8 cellular contexts compared by ENCODE assay signal in genomic region chr1:205631010-205631726, GRCh38. TPM values are rescaled to one million over a fixed set of nuclear protein-coding genes. Genes with fewer than 3 reads are reported as not detected.
A peak's percentile ranks its signal among the peaks of the same experiment; 100 is the strongest.
DNase-seq lines count a peak whose midpoint lies in the region; ATAC-seq and TF ChIP-seq lines count a peak whose summit lies in the region.

No MANE protein-coding gene starts in this region.

- H3K27me3 ChIP-seq in CD4-positive, CD25-positive, alpha-beta regulatory T cell (ENCODE audit: control insufficient read depth, insufficient read depth, low read length), result no peaks in the 10 kb centered on the region

- peak; percentile 74 to 76 for ATAC-seq in CD4-positive, CD25-positive, alpha-beta regulatory T cell (ENCODE audit: low read depth in 2 of 2)
- ATAC-seq in GM19452 (IDR thresholded peaks at IDR 0.05; ENCODE audit: unreplicated experiment) (peak; percentile 65), HG03571 (IDR thresholded peaks at IDR 0.05; ENCODE audit: unreplicated experiment) (peak; percentile 56)

- peak overlapping the region; percentile 90 to 99 (median 94) for H3K27ac Mint-ChIP-seq in CD4-positive, CD25-positive, alpha-beta regulatory T cell

- peak overlapping the region; percentile 91 for H3K27ac ChIP-seq in CD4-positive, CD25-positive, alpha-beta regulatory T cell (ENCODE audit: insufficient read depth, low read length, poor library complexity, severe bottlenecking)

- no peaks in the 10 kb centered on the region for H3K27me3 Mint-ChIP-seq in CD4-positive, CD25-positive, alpha-beta regulatory T cell

- peaks cover 24 to 61% (median 36%) of the 10 kb centered on the region in 4 donors for H3K4me1 Mint-ChIP-seq in CD4-positive, CD25-positive, alpha-beta regulatory T cell

- WGBS in lower leg skin, 2 donors, result 1% methylated on average over 35 to 49 of the region's 73 CpGs

- intact Hi-C loops in lower leg skin (cut with DNase I; ENCODE audit: low total_unique reads), result loop anchor here (1.0 kb wide), 1 partner anchor 37 kb away; no protein-coding TSS in a partner anchor

- H3K4me1 ChIP-seq in CD4-positive, CD25-positive, alpha-beta regulatory T cell (ENCODE audit: control insufficient read depth, insufficient read depth, low read length, poor library complexity, severe bottlenecking), result peaks cover 47% of the 10 kb centered on the region

- H3K4me3 ChIP-seq in CD4-positive, CD25-positive, alpha-beta regulatory T cell (ENCODE audit: low read depth, low read length), result peak overlapping the region; percentile 98
- peak overlapping the region; percentile 72 for H3K4me3 ChIP-seq in lower leg skin (ENCODE audit: low read depth, poor library complexity, severe bottlenecking)

- H3K36me3 ChIP-seq in CD4-positive, CD25-positive, alpha-beta regulatory T cell (ENCODE audit: control insufficient read depth, insufficient read depth, low read length), result peaks cover 3% of the 10 kb centered on the region

- peaks cover 19% of the 10 kb centered on the region for H3K36me3 Mint-ChIP-seq in CD4-positive, CD25-positive, alpha-beta regulatory T cell

- H3K4me3 Mint-ChIP-seq in CD4-positive, CD25-positive, alpha-beta regulatory T cell, result peak overlapping the region; percentile 92 to 98 (median 95)

- no peak for TF ChIP-seq POLR2A in lower leg skin (IDR thresholded peaks at IDR 0.05)

- DNase-seq in CD4-positive, CD25-positive, alpha-beta regulatory T cell, result peak; percentile 79 to 96 (median 88)
- DNase-seq in NCI-H748 treated with DMSO at 0.1 percent for 48 hours (lab: John Stamatoyannopoulos, UW), result peak; percentile 69
- peak; percentile 72 to 79 for DNase-seq in activated CD4-positive, alpha-beta T cell treated with anti-CD3 and anti-CD28 coated beads, Interleukin-2, amount 50 U/mL, for 4 hours
- peak; percentile 75 to 92 for DNase-seq in dermis microvascular lymphatic vessel endothelial cell (ENCODE audit: low read depth in 2 of 2)
- peak; percentile 51 to 92 for DNase-seq in lower leg skin (ENCODE audit: low spot score in 2 of 2)
- peak; percentile 46 to 63 (median 62) for DNase-seq in stimulated activated CD4-positive, alpha-beta T cell treated with anti-CD3 and anti-CD28 coated beads, TNF-alpha, amount 100 ng/mL, for 1 hour (ENCODE audit: low read depth in 3 of 3, low spot score in 1 of 3)

- H3K9me3 Mint-ChIP-seq in CD4-positive, CD25-positive, alpha-beta regulatory T cell, result no peaks in the 10 kb centered on the region

- H3K9me3 ChIP-seq in CD4-positive, CD25-positive, alpha-beta regulatory T cell (ENCODE audit: control insufficient read depth in 2 of 2, low read length in 2 of 2), result no peaks in the 10 kb centered on the region

- TF ChIP-seq CTCF in lower leg skin (IDR thresholded peaks at IDR 0.05), result no peak

RNA-seq across cellular contexts. Expression of gene ELK4, which starts 0.6 kb away (rescaled TPM):
- 106 TPM for total RNA-seq in CD4-positive, CD25-positive, alpha-beta regulatory T cell
- polyA plus RNA-seq in CD4-positive, CD25-positive, alpha-beta regulatory T cell, result 1 to 10 TPM; 3.5 to 4.7 (median 4.6) TPM
- total RNA-seq in dermis microvascular lymphatic vessel endothelial cell (33.4 and 44.0 TPM in 2 replicates), lower leg skin (10 to 100 TPM; 24.1 to 44.2 (median 28.3) TPM)

RNA-seq across cellular contexts. Expression of gene SLC45A3, which starts 49.1 kb away (rescaled TPM):
- total RNA-seq in CD4-positive, CD25-positive, alpha-beta regulatory T cell, result 0.74 TPM
- polyA plus RNA-seq in CD4-positive, CD25-positive, alpha-beta regulatory T cell, result not detected
- total RNA-seq in dermis microvascular lymphatic vessel endothelial cell (14.8 and 53.0 TPM in 2 replicates), lower leg skin (1 to 10 TPM; 1.9 to 5.1 (median 3.1) TPM)

Comparison
In these comparisons a context has a peak if more than half of its experiments do, and no peak if none do; other contexts are left out.
1. Peak in every context shown above with its lines: DNase-seq, ATAC-seq, H3K4me3 ChIP-seq and H3K27ac ChIP-seq.